9 cellular contexts compared by ENCODE assay signal in the genomic region with DNA sequence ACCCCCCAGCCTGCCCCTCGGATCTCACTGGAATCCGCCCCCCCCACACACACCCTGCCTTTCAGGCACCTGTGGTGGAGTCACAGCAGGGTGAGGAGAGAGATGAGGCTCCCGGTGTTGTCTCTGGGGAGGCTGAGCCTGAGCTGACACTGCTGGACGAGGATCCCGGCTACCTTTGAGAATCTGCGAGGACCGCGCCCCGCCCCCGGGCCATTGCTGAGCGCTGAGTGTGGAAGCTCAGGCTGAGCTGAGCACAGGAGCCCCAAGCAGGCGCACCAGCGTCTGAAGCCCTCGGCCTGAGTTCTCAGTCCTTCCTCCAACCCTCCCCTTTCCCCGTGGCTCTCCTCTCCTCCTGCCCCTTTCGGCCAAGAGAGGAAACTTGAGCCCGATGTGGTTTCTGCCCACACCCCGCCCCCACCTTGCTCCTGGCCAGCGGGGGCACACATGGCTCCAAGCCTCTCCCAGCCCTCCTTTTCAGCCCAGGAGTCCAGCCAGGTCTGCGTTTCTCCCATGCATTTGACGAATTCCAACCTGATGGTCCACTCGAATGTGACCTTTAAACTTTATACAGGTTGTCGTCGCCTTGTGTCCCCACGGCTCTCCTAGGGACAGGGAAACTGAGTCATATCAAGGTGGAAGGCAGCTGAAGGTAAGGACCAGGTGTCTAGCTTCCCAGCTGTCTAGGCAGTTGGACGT. TPM values are rescaled to one million over a fixed set of nuclear protein-coding genes. Genes with fewer than 3 reads are reported as not detected.
DNase-seq lines count a peak whose midpoint lies in the region; ATAC-seq, FAIRE-seq and TF ChIP-seq lines count a peak whose summit lies in the region.
"Had no signal": no experiment of that assay in that cellular context is flagged by ENCODE, and none has a peak within 500 bp of the region (broad histone marks: within the 10 kb centered on the region; RNA-seq: fewer than 3 reads in every experiment).

NFE2 (minus strand) TSS at position 284 of the 696 bp plus-strand sequence. CDS start 5,767 bp downstream, outside the sequence.

- intact Hi-C loops in kidney (cut with DNase I) = no loop called here

- no peaks in the 10 kb centered on the region for H3K9me3 Mint-ChIP-seq in stimulated activated memory B cell treated with anti-CD40 and anti-IgM and Interleukin-4, amounts not matched to agents 10 μg/mL and 1 μg/mL and 100 μg/mL, for 72 hours

- ATAC-seq in stimulated activated memory B cell treated with anti-CD40 and anti-IgM and Interleukin-4, amounts not matched to agents 10 μg/mL and 1 μg/mL and 100 μg/mL, for 72 hours = peak; percentile 53
- ATAC-seq in GM18867 (IDR thresholded peaks at IDR 0.05; ENCODE audit: unreplicated experiment) = no peak
- ATAC-seq in GM19395 (IDR thresholded peaks at IDR 0.05; ENCODE audit: unreplicated experiment) = no peak

- H3K9ac ChIP-seq in kidney (ENCODE audit: low read length in 2 of 2) = peak within 1 kb of the TSS in 1 of 2 donors; percentile 46

- no peak for TF ChIP-seq CTCF in BE2C (IDR thresholded peaks at IDR 0.05; ENCODE audit: low read depth, low read length)
- TF ChIP-seq CTCF in kidney (IDR thresholded peaks at IDR 0.05; ENCODE audit: borderline replicate concordance, extremely low read depth, insufficient read depth) = no peak

- H3K27me3 Mint-ChIP-seq in stimulated activated memory B cell treated with anti-CD40 and anti-IgM and Interleukin-4, amounts not matched to agents 10 μg/mL and 1 μg/mL and 100 μg/mL, for 72 hours = peaks cover 65% of the 10 kb centered on the region

- no peak within 1 kb of the TSS for H3K27ac ChIP-seq in kidney (ENCODE audit: low read depth in 2 of 2, low read length in 2 of 2)

- H3K9me3 ChIP-seq in BE2C (no peaks in the 10 kb centered on the region), kidney (ENCODE audit: control insufficient read depth in 1 of 2, low read length in 2 of 2) (no peaks in the 10 kb centered on the region)

- H3K4me3 Mint-ChIP-seq in stimulated activated memory B cell treated with anti-CD40 and anti-IgM and Interleukin-4, amounts not matched to agents 10 μg/mL and 1 μg/mL and 100 μg/mL, for 72 hours = peak within 1 kb of the TSS; percentile 53

- DNase-seq in BE2C (peak; percentile 71), HK-2 (ENCODE audit: unreplicated experiment) (peak; percentile 75), RPMI8226 (peak; percentile 67), T47D (ENCODE audit: low read depth in 1 of 2, low spot score in 1 of 2) (peak; percentile 52 to 80), kidney (peak; percentile 80)

- in situ Hi-C loops in T47D (cut with HindIII; ENCODE audit: low pct_unique_long_range_greater_than_20kb, low sequenced_read_pairs) = no loop called here

- H3K4me1 ChIP-seq in BE2C (peaks cover 11% of the 10 kb centered on the region), kidney (ENCODE audit: control insufficient read depth in 1 of 2, insufficient read depth in 1 of 2, low read depth in 1 of 2, low read length in 2 of 2) (peaks cover 5 to 12% of the 10 kb centered on the region in 2 donors)

- no peaks in the 10 kb centered on the region for H3K27me3 ChIP-seq in BE2C

- FAIRE-seq in kidney (lab: Jason Lieb, UNC) = no peak

- H3K4me3 ChIP-seq in BE2C (ENCODE audit: low read depth, low read length) (peak within 1 kb of the TSS; percentile 36), kidney (ENCODE audit: low read length in 2 of 2) (peak within 1 kb of the TSS in 1 of 2 donors; percentile 47)

- peaks cover 51% of the 10 kb centered on the region for H3K4me1 Mint-ChIP-seq in stimulated activated memory B cell treated with anti-CD40 and anti-IgM and Interleukin-4, amounts not matched to agents 10 μg/mL and 1 μg/mL and 100 μg/mL, for 72 hours

- H3K36me3 Mint-ChIP-seq in stimulated activated memory B cell treated with anti-CD40 and anti-IgM and Interleukin-4, amounts not matched to agents 10 μg/mL and 1 μg/mL and 100 μg/mL, for 72 hours = no peaks in the 10 kb centered on the region

- no peaks in the 10 kb centered on the region for H3K36me3 ChIP-seq in BE2C
- H3K36me3 ChIP-seq in kidney (ENCODE audit: control insufficient read depth in 1 of 2, insufficient read depth in 2 of 2, low read length in 2 of 2) = no peaks in the 10 kb centered on the region

- H3K27ac Mint-ChIP-seq in stimulated activated memory B cell treated with anti-CD40 and anti-IgM and Interleukin-4, amounts not matched to agents 10 μg/mL and 1 μg/mL and 100 μg/mL, for 72 hours = no peak within 1 kb of the TSS

RNA-seq across cellular contexts. Expression of gene NFE2, which starts in this region (rescaled TPM):
- polyA plus RNA-seq in BE2C (2012; ENCODE audit: insufficient read depth, insufficient read length, low read depth) = 0.97 TPM
- 1.6 TPM for total RNA-seq in kidney
- polyA plus RNA-seq in kidney (ENCODE audit: insufficient read depth, low read depth, low replicate concordance) = not detected
- total RNA-seq: glomerular endothelial cell had no signal
